2 cellular contexts compared by ENCODE assay signal in the genomic region with DNA sequence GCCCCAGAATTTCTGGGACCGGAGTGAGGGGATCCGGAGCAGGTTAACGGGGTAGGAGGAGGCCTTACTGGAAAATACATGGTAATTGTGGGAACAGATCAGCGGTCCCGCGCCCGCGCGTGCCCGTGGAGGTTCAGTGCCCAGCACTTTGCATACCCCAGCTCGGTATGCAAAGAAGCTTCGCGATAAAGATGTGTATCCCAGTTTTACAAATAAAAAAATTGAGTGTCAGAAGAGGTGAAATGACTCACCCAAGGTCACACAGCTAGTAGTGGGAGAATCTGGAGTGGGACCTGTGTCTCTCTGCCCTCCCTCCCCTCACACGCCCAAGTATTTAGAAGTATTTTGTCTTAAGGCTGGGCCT.
TF ChIP-seq lines count a peak whose summit lies in the region.

No MANE protein-coding gene starts in this region.

TF ChIP-seq in liver, 16 proteins besides CTCF, POLR2A, EP300 and RAD21 (continued from another document):
- no peak for TF ChIP-seq REST (IDR thresholded peaks at IDR 0.05)
- TF ChIP-seq, protein P1, sequence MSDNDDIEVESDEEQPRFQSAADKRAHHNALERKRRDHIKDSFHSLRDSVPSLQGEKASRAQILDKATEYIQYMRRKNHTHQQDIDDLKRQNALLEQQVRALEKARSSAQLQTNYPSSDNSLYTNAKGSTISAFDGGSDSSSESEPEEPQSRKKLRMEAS (IDR thresholded peaks at IDR 0.05), result no peak
- TF ChIP-seq JUND (IDR thresholded peaks at IDR 0.05), result no peak
- TF ChIP-seq HNF4G (IDR thresholded peaks at IDR 0.05), result no peak
- no peak for TF ChIP-seq FOXA2 (IDR thresholded peaks at IDR 0.05)
- TF ChIP-seq YY1 (IDR thresholded peaks at IDR 0.05), result no peak
- TF ChIP-seq ZBTB33 (IDR thresholded peaks at IDR 0.05), result no peak
- no peak for TF ChIP-seq TAF1 (conservative IDR thresholded peaks at IDR 0.05)
- no peak for TF ChIP-seq NR2F2 (IDR thresholded peaks at IDR 0.05)
- TF ChIP-seq RXRA (IDR thresholded peaks at IDR 0.05), result no peak

TF ChIP-seq in HepG2, 621 proteins besides CTCF, POLR2A, EP300 and RAD21 (continued from another document):
- TF ChIP-seq ZNF512B (CRISPR knock-in tag; IDR thresholded peaks at IDR 0.05; ENCODE audit: borderline replicate concordance), result no peak
- no peak for TF ChIP-seq ZNF703 (CRISPR knock-in tag; IDR thresholded peaks at IDR 0.05; ENCODE audit: borderline replicate concordance)
- TF ChIP-seq CBX5 (CRISPR knock-in tag; IDR thresholded peaks at IDR 0.05; ENCODE audit: borderline replicate concordance), result no peak
- TF ChIP-seq NR2F1 (CRISPR knock-in tag; IDR thresholded peaks at IDR 0.05), result no peak
- no peak for TF ChIP-seq ZNF773 (CRISPR knock-in tag; IDR thresholded peaks at IDR 0.05; ENCODE audit: borderline replicate concordance)
- no peak for TF ChIP-seq ZNF17 (CRISPR knock-in tag; IDR thresholded peaks at IDR 0.05)
- no peak for TF ChIP-seq RFXANK (CRISPR knock-in tag; IDR thresholded peaks at IDR 0.05)
- TF ChIP-seq SPEN (CRISPR knock-in tag; IDR thresholded peaks at IDR 0.05; ENCODE audit: low read depth), result no peak
- no peak for TF ChIP-seq ZNF232 (CRISPR knock-in tag; IDR thresholded peaks at IDR 0.05; ENCODE audit: borderline replicate concordance)
- no peak for TF ChIP-seq NR2F2 (IDR thresholded peaks at IDR 0.05; ENCODE audit: borderline replicate concordance, low read depth)
- TF ChIP-seq ZNF276 (CRISPR knock-in tag; IDR thresholded peaks at IDR 0.05; ENCODE audit: low read depth), result no peak
- no peak for TF ChIP-seq SRSF9 (IDR thresholded peaks at IDR 0.05; ENCODE audit: borderline replicate concordance, insufficient read depth, low read depth, low read length, poor library complexity, severe bottlenecking)
- TF ChIP-seq ZNF552 (CRISPR knock-in tag; IDR thresholded peaks at IDR 0.05; ENCODE audit: borderline replicate concordance), result no peak
- no peak for TF ChIP-seq KLF12 (CRISPR knock-in tag; IDR thresholded peaks at IDR 0.05; ENCODE audit: borderline replicate concordance)
- no peak for TF ChIP-seq ZBTB1 (CRISPR knock-in tag; IDR thresholded peaks at IDR 0.05; ENCODE audit: borderline replicate concordance)
- no peak for TF ChIP-seq KLF11 (CRISPR knock-in tag; IDR thresholded peaks at IDR 0.05)
- no peak for TF ChIP-seq ZNF644 (CRISPR knock-in tag; IDR thresholded peaks at IDR 0.05; ENCODE audit: low read depth)
- TF ChIP-seq NR3C1 (CRISPR knock-in tag; IDR thresholded peaks at IDR 0.05), result no peak
